Comparison of ENCODE assay signal across 8 cellular contexts in the genomic region with DNA sequence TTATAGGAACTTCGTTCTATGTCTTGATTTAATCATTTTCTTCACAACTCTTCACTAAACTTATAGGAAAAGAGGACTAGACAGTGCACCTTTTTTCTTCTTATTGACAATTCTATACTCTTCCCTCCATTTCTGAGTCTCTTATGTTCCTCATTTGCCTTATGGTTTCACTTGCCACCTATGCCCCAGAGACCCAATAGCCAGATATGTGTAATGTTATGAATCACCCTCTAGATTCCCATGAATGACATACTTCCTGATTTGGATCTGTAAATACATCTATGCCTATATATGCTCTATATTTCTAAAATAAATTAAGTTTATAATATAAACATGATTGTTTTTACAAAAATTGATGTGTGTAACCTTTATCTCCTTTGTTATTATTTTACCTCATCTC.
A peak's percentile ranks its signal among the peaks of the same experiment; 100 is the strongest.
DNase-seq lines count a peak whose midpoint lies in the region; ATAC-seq and TF ChIP-seq lines count a peak whose summit lies in the region.

No MANE protein-coding gene starts in this region.

- H3K36me3 ChIP-seq in PC-3 (ENCODE audit: low read depth, low read length) (no peaks in the 10 kb centered on the region), osteoblast (ENCODE audit: insufficient read depth, low read length) (no peaks in the 10 kb centered on the region)

- CTCF ChIA-PET in PC-3 (lab: Charles Lee) = no interaction called here
- CTCF ChIA-PET in HEK293T (lab: Yijun Ruan, JAX) = no interaction called here

- no peaks in the 10 kb centered on the region for H3K9me2 ChIP-seq in PC-3 (replicated peaks; ENCODE audit: low read length)

- H3K9ac ChIP-seq in PC-3 (ENCODE audit: low read length) = peak overlapping the region; percentile 37; the same call in 1 of the 2 replicates

- H3K4me1 ChIP-seq in PC-3 (ENCODE audit: insufficient read depth, low read length) (peaks cover 15% of the 10 kb centered on the region), osteoblast (ENCODE audit: insufficient read depth, low read length) (peaks cover 14% of the 10 kb centered on the region)

- no peaks in the 10 kb centered on the region for H3K27me3 ChIP-seq in PC-3 (ENCODE audit: low read length)
- H3K27me3 ChIP-seq in osteoblast (ENCODE audit: insufficient read depth, low read length) = no peaks in the 10 kb centered on the region

- ATAC-seq in GM19035 (IDR thresholded peaks at IDR 0.05; ENCODE audit: unreplicated experiment) = peak; percentile 75
- peak; percentile 77 for ATAC-seq in HG02938 (IDR thresholded peaks at IDR 0.05; ENCODE audit: unreplicated experiment)
- peak; percentile 76 for ATAC-seq in PC-3

- H3K4me3 ChIP-seq in PC-3 (ENCODE audit: low read length) (no peak overlapping the region), osteoblast (ENCODE audit: insufficient read depth, low read length) (no peak overlapping the region)

- H3K27ac ChIP-seq in PC-3 (ENCODE audit: low read length) (peak overlapping the region; percentile 70), osteoblast (ENCODE audit: low read depth, low read length) (peak overlapping the region; percentile 52)

- DNase-seq in PC-3 = peak; percentile 67
- no peak for DNase-seq in osteoblast (ENCODE audit: insufficient read length, low spot score, missing footprints)
- DNase-seq in stimulated activated naive CD4-positive, alpha-beta T cell treated with Interleukin-2 at 50 U/mL for 16 hours (lab: John Stamatoyannopoulos, UW) = no peak
- no peak for DNase-seq in kidney glomerular epithelial cell (lab: John Stamatoyannopoulos, UW)
- DNase-seq in activated CD4-positive, alpha-beta T cell treated with anti-CD3 and anti-CD28 coated beads for 1 hour = no peak
- DNase-seq in HEK293T (ENCODE audit: extremely low spot score) = no peak

- intact Hi-C loops in PC-3 (cut with micrococcal nuclease) = no loop called here

- peak overlapping the region; percentile 16 for H3K4me2 ChIP-seq in PC-3 (ENCODE audit: low read length)
- peak overlapping the region; percentile 72 for H3K4me2 ChIP-seq in osteoblast (ENCODE audit: insufficient read depth, low read length)

- BruUV-seq in PC-3 (replicated peaks; lab: Mats Ljungman, UMichigan) = no TSS peak

- H2AFZ ChIP-seq in PC-3 (ENCODE audit: low read length) (peak overlapping the region; percentile 11; the same call in 1 of the 2 replicates), osteoblast (ENCODE audit: low read length) (peak overlapping the region; percentile 94)

- TF ChIP-seq CTCF in PC-3 (conservative IDR thresholded peaks at IDR 0.05; ENCODE audit: low read depth, low read length) (no peak), osteoblast (IDR thresholded peaks at IDR 0.05; ENCODE audit: extremely low read depth, low read depth, low read length) (no peak)

- H4K20me1 ChIP-seq in PC-3 (ENCODE audit: low read length) (no peaks in the 10 kb centered on the region), osteoblast (ENCODE audit: insufficient read depth, low read length) (no peaks in the 10 kb centered on the region)

- H3K79me2 ChIP-seq in PC-3 (ENCODE audit: low read length) (no peaks in the 10 kb centered on the region), osteoblast (ENCODE audit: insufficient read depth, low read length) (no peaks in the 10 kb centered on the region)

- H3F3A ChIP-seq in PC-3 (ENCODE audit: low read length, unreplicated experiment) = no peaks in the 10 kb centered on the region

- H3K9me3 ChIP-seq in PC-3 (ENCODE audit: low read length) (no peaks in the 10 kb centered on the region), osteoblast (ENCODE audit: low read depth, low read length) (no peaks in the 10 kb centered on the region)

- POLR2A ChIA-PET in PC-3 (lab: Charles Lee; ENCODE audit: unreplicated experiment) (no interaction called here), HEK293T (lab: Yijun Ruan, JAX) (no interaction called here)

TF ChIP-seq in HEK293T, 16 proteins besides CTCF, POLR2A, EP300 and RAD21:
- no peak for TF ChIP-seq SP1 (IDR thresholded peaks at IDR 0.05)
- no peak for TF ChIP-seq BHLHE40 (IDR thresholded peaks at IDR 0.05; ENCODE audit: borderline replicate concordance)
- no peak for TF ChIP-seq FOXK2 (IDR thresholded peaks at IDR 0.05)
- no peak for TF ChIP-seq ELF4 (IDR thresholded peaks at IDR 0.05)
- no peak for TF ChIP-seq ARNT (IDR thresholded peaks at IDR 0.05)
- no peak for TF ChIP-seq SUZ12 (IDR thresholded peaks at IDR 0.05)
- TF ChIP-seq L3MBTL2 (conservative IDR thresholded peaks at IDR 0.05) = no peak
- TF ChIP-seq HDGF (IDR thresholded peaks at IDR 0.05; ENCODE audit: borderline replicate concordance) = no peak
- no peak for TF ChIP-seq FOXA1 (IDR thresholded peaks at IDR 0.05)
- no peak for TF ChIP-seq NFRKB (IDR thresholded peaks at IDR 0.05)
- TF ChIP-seq, protein P1, sequence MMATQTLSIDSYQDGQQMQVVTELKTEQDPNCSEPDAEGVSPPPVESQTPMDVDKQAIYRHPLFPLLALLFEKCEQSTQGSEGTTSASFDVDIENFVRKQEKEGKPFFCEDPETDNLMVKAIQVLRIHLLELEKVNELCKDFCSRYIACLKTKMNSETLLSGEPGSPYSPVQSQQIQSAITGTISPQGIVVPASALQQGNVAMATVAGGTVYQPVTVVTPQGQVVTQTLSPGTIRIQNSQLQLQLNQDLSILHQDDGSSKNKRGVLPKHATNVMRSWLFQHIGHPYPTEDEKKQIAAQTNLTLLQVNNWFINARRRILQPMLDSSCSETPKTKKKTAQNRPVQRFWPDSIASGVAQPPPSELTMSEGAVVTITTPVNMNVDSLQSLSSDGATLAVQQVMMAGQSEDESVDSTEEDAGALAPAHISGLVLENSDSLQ (IDR thresholded peaks at IDR 0.05) = no peak
- TF ChIP-seq CTBP1 (IDR thresholded peaks at IDR 0.05; ENCODE audit: borderline replicate concordance) = no peak
- no peak for TF ChIP-seq TARDBP (IDR thresholded peaks at IDR 0.05)
- no peak for TF ChIP-seq ZNF384 (IDR thresholded peaks at IDR 0.05)
- no peak for TF ChIP-seq FOXM1 (IDR thresholded peaks at IDR 0.05; ENCODE audit: borderline replicate concordance)
- no peak for TF ChIP-seq LEF1 (IDR thresholded peaks at IDR 0.05; ENCODE audit: borderline replicate concordance)
TF ChIP-seq in HEK293T: peak in this region for 0.
